ENCODE assay signal across 2 cellular contexts in the genomic region with DNA sequence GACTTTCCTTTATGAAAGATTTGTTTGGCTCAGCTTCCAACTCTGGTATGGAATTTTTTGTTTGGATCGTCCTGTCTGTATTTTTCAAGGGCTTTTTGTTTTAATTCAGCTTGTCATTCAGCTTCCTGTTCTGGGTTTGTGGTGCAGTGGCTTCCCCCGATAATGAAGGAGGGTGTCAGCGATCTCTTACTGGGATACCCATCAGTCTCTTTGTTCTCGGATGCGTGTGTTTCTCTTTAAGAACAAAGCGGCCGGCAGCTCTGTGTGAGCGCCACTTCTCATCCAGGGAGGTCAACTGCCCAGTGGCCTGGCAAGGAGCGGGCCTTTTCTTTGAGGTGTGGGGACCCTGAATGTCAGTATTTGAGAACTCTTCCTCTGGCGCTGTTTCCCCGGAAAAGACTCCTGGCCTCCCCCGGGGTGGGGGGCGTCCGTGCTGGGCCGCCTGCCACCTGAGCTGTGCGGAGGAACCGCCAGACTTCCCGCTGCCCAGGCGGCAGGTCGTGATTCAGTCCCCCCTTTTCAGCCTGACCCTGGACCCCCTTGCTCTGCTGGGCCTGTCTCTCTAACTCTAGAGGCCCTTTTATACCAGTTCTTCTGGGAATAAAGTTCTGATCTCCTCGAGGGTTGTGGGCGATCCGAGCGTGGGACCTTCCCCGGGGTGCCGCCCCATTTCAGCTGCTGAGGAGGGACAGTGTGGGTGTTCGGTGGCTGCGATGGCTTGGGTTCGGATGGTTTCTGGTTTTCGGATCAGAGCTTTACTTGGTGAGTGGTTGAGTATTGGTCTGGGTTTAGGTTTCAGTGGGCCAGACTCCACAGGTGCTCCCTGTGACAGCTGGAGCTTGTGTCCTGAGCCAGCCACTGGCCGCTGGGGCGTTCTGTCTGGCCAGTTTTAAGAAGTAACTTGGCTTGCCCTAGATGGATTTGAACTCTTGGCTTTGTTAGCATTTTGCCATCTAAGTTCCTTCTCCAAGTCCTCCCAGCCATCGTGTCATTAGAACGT.
TF ChIP-seq lines count a peak whose summit lies in the region.

No MANE protein-coding gene starts in this region.

TF ChIP-seq in A549, 52 proteins besides CTCF, POLR2A, EP300 and RAD21 (continued from another document):
- TF ChIP-seq ZSCAN20 (CRISPR knock-in tag; IDR thresholded peaks at IDR 0.05): no peak
- no peak for TF ChIP-seq ZNF302 (CRISPR knock-in tag; IDR thresholded peaks at IDR 0.05)
- TF ChIP-seq, protein P1, sequence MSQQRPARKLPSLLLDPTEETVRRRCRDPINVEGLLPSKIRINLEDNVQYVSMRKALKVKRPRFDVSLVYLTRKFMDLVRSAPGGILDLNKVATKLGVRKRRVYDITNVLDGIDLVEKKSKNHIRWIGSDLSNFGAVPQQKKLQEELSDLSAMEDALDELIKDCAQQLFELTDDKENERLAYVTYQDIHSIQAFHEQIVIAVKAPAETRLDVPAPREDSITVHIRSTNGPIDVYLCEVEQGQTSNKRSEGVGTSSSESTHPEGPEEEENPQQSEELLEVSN (IDR thresholded peaks at IDR 0.05; ENCODE audit: borderline replicate concordance, low read depth): no peak
- TF ChIP-seq EHMT2 (IDR thresholded peaks at IDR 0.05; ENCODE audit: low read depth): no peak
- no peak for TF ChIP-seq SMC3 (IDR thresholded peaks at IDR 0.05)
- no peak for TF ChIP-seq ZC3H11A (IDR thresholded peaks at IDR 0.05)
TF ChIP-seq in A549: peak in this region for 0.

TF ChIP-seq in HEK293, 187 proteins besides CTCF, POLR2A, EP300 and RAD21 (continued from another document):
- TF ChIP-seq, protein P2, sequence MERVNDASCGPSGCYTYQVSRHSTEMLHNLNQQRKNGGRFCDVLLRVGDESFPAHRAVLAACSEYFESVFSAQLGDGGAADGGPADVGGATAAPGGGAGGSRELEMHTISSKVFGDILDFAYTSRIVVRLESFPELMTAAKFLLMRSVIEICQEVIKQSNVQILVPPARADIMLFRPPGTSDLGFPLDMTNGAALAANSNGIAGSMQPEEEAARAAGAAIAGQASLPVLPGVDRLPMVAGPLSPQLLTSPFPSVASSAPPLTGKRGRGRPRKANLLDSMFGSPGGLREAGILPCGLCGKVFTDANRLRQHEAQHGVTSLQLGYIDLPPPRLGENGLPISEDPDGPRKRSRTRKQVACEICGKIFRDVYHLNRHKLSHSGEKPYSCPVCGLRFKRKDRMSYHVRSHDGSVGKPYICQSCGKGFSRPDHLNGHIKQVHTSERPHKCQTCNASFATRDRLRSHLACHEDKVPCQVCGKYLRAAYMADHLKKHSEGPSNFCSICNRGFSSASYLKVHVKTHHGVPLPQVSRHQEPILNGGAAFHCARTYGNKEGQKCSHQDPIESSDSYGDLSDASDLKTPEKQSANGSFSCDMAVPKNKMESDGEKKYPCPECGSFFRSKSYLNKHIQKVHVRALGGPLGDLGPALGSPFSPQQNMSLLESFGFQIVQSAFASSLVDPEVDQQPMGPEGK (tag by site-specific recombination; IDR thresholded peaks at IDR 0.05): peak; percentile 48; the same call in 1 of the 2 replicates
- TF ChIP-seq EGR2 (tag by site-specific recombination; IDR thresholded peaks at IDR 0.05; ENCODE audit: low read depth) (peak; percentile 88), ZNF747 (tag by site-specific recombination; IDR thresholded peaks at IDR 0.05) (no peak), ZFHX2 (tag by site-specific recombination; conservative IDR thresholded peaks at IDR 0.05) (peak; percentile 91), ZNF843 (tag by site-specific recombination; IDR thresholded peaks at IDR 0.05) (no peak)
TF ChIP-seq in HEK293: peak in this region for 8.
